Comparison of ENCODE assay signal across 1 cellular context in genomic region chr18:49021433-49022129, GRCh38.
A peak's percentile ranks its signal among the peaks of the same experiment; 100 is the strongest.
TF ChIP-seq lines count a peak whose summit lies in the region.

No MANE protein-coding gene starts in this region.

TF ChIP-seq in WTC11, 78 proteins besides CTCF, POLR2A, EP300 and RAD21 (continued from another document):
- TF ChIP-seq ZBTB43 (CRISPR knock-in tag; IDR thresholded peaks at IDR 0.05), result peak; percentile 36; the same call in 1 of the 2 replicates
- TF ChIP-seq ZNF121 (CRISPR knock-in tag; IDR thresholded peaks at IDR 0.05), result peak; percentile 100
- TF ChIP-seq ESRRA (CRISPR knock-in tag; IDR thresholded peaks at IDR 0.05; ENCODE audit: borderline replicate concordance), result peak; percentile 68; the same call in 1 of the 2 replicates
- no peak for TF ChIP-seq NFE2L1 (CRISPR knock-in tag; IDR thresholded peaks at IDR 0.05)
- no peak for TF ChIP-seq CBFB (CRISPR knock-in tag; IDR thresholded peaks at IDR 0.05; ENCODE audit: low read depth)
- TF ChIP-seq E2F1 (CRISPR knock-in tag; IDR thresholded peaks at IDR 0.05), result no peak
- TF ChIP-seq ZNF219 (CRISPR knock-in tag; IDR thresholded peaks at IDR 0.05; ENCODE audit: borderline replicate concordance), result no peak
- no peak for TF ChIP-seq RELA (CRISPR knock-in tag; IDR thresholded peaks at IDR 0.05; ENCODE audit: borderline replicate concordance)
- TF ChIP-seq ZNF396 (CRISPR knock-in tag; IDR thresholded peaks at IDR 0.05; ENCODE audit: borderline replicate concordance), result no peak
- TF ChIP-seq GRHL2 (CRISPR knock-in tag; IDR thresholded peaks at IDR 0.05; ENCODE audit: insufficient replicate concordance, severe bottlenecking), result no peak
- no peak for TF ChIP-seq IRF2 (CRISPR knock-in tag; IDR thresholded peaks at IDR 0.05; ENCODE audit: borderline replicate concordance, low read depth)
- TF ChIP-seq PRRX2 (CRISPR knock-in tag; IDR thresholded peaks at IDR 0.05), result no peak
- TF ChIP-seq GTF2I (CRISPR knock-in tag; conservative IDR thresholded peaks at IDR 0.05), result no peak
- TF ChIP-seq JUN (CRISPR knock-in tag; IDR thresholded peaks at IDR 0.05), result no peak
